Comparison of ENCODE assay signal across 8 cellular contexts in genomic region chr16:5490499-5490898, GRCh38.
DNase-seq lines count a peak whose midpoint lies in the region; ATAC-seq and TF ChIP-seq lines count a peak whose summit lies in the region.

No MANE protein-coding gene starts in this region.

- H3K9me3 ChIP-seq in spleen, result no peaks in the 10 kb centered on the region

- H3K4me3 ChIP-seq in fibroblast of the aortic adventitia (ENCODE audit: low read depth, low read length), result no peak overlapping the region
- no peak overlapping the region for H3K4me3 ChIP-seq in spleen

- no peak overlapping the region for H3K27ac ChIP-seq in spleen

- 11 to 17% (median 15%) methylated on average over 17 to 18 of the region's 18 CpGs for WGBS in spleen, 5 donors

- H3K4me1 ChIP-seq in spleen, result no peaks in the 10 kb centered on the region

- no peaks in the 10 kb centered on the region for H3K36me3 ChIP-seq in spleen

- ATAC-seq in HG02678 (IDR thresholded peaks at IDR 0.05; ENCODE audit: unreplicated experiment), result no peak
- ATAC-seq in GM18907 (IDR thresholded peaks at IDR 0.05; ENCODE audit: unreplicated experiment), result no peak

- intact Hi-C loops in spleen (cut with DNase I; ENCODE audit: low total_unique reads), result loop anchor here (10.0 kb wide), 1 partner anchor 256 kb away; no protein-coding TSS in a partner anchor

- TF ChIP-seq POLR2A in spleen (IDR thresholded peaks at IDR 0.05), result no peak

- TF ChIP-seq CTCF in fibroblast of the aortic adventitia (IDR thresholded peaks at IDR 0.05; ENCODE audit: insufficient read depth, low read length), result peak; percentile 10
- TF ChIP-seq CTCF in spleen (IDR thresholded peaks at IDR 0.05 in 8 of 11, conservative IDR thresholded peaks at IDR 0.05 in 3 of 11), result peak in 8 of 11 experiments; percentile 11 to 54 (median 44)

- peaks cover 0 to 12% (median 0%) of the 10 kb centered on the region in 7 donors for H3K27me3 ChIP-seq in spleen (replicated peaks in 1 of 7)

- DNase-seq in AML-193 (lab: John Stamatoyannopoulos, UW), result peak; percentile 16 to 28
- DNase-seq in ELR (ENCODE audit: low read depth), result peak; percentile 2
- peak; percentile 63 for DNase-seq in OCI-M1 (lab: John Stamatoyannopoulos, UW)
- DNase-seq in fibroblast of the aortic adventitia (ENCODE audit: low read depth), result no peak
- no peak for DNase-seq in spleen
- no peak for DNase-seq in GOT3 (lab: John Stamatoyannopoulos, UW)

Comparison
In these comparisons a context has a peak if more than half of its experiments do, and no peak if none do; other contexts are left out.
1. DNase-seq: peak in AML-193 (2 of 2), ELR (single experiment) and OCI-M1 (single experiment); none in fibroblast of the aortic adventitia (single experiment), spleen (single experiment) and GOT3 (single experiment).